ENCODE assay signal across 9 cellular contexts in the genomic region with DNA sequence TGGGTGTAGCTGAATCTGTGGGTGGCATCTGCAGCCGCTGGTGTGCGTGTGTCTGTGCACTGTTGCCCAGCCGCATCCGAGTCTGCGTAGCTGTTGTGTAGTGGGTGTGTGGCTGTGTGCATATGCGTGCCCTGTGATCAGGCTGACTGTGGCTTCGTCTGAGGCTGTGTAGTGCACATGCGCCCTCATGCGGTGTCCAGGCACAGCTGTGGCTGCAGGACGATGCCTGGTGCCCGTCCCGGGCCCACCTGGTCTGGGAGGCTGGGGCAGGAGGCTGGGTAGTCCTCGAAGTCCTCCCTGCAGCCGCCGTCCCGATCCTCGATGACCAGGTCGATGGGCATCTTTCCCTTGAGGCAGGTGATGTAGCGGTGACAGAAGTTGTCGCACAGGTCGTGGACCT. TPM values are rescaled to one million over a fixed set of nuclear protein-coding genes. Genes with fewer than 3 reads are reported as not detected.
DNase-seq lines count a peak whose midpoint lies in the region; ATAC-seq and TF ChIP-seq lines count a peak whose summit lies in the region.
"Had no signal": no experiment of that assay in that cellular context is flagged by ENCODE, and none has a peak within 500 bp of the region (broad histone marks: within the 10 kb centered on the region; RNA-seq: fewer than 3 reads in every experiment).

No MANE protein-coding gene starts in this region.

- H3K4me2 ChIP-seq in MM.1S (ENCODE audit: low read depth, low read length): no peak overlapping the region

- H3K4me1 ChIP-seq in MM.1S (ENCODE audit: low read length): no peaks in the 10 kb centered on the region

- TF ChIP-seq CTCF in MM.1S (IDR thresholded peaks at IDR 0.05; ENCODE audit: low read length): peak; percentile 31

- H3K27ac ChIP-seq in MM.1S (ENCODE audit: low read length): no peak overlapping the region

- no peak overlapping the region for H3K4me3 ChIP-seq in MM.1S (ENCODE audit: low read length)

- no peak overlapping the region for H3K9ac ChIP-seq in MM.1S (ENCODE audit: low read length)

- H3F3A ChIP-seq in MM.1S (ENCODE audit: insufficient read depth, low read length): no peaks in the 10 kb centered on the region

- DNase-seq in DMS 273 (lab: John Stamatoyannopoulos, UW; ENCODE audit: unreplicated experiment): peak; percentile 81
- DNase-seq in DMS 273 treated with DMSO at 0.1 percent for 48 hours (lab: John Stamatoyannopoulos, UW): no peak
- peak; percentile 32 for DNase-seq in MM.1S
- peak; percentile 68 for DNase-seq in dermis blood vessel endothelial cell
- peak; percentile 51 for DNase-seq in occipital lobe (lab: John Stamatoyannopoulos, UW)
- DNase-seq in NCI-H2196 treated with DMSO at 0.1 percent for 48 hours (lab: John Stamatoyannopoulos, UW; ENCODE audit: unreplicated experiment): no peak
- no peak for DNase-seq in stimulated activated CD4-positive, alpha-beta T cell treated with anti-CD3 and anti-CD28 coated beads, Interleukin-4, amount 100 ng/mL, for 1 hour
- DNase-seq: naive B cell had no signal

- no peak for ATAC-seq in GM21717 (IDR thresholded peaks at IDR 0.05; ENCODE audit: unreplicated experiment)

- H3K9me2 ChIP-seq in MM.1S (replicated peaks; ENCODE audit: insufficient read depth, low read length): no peaks in the 10 kb centered on the region

- no peaks in the 10 kb centered on the region for H3K79me2 ChIP-seq in MM.1S (ENCODE audit: low read length)

- peaks cover 89% of the 10 kb centered on the region for H3K27me3 ChIP-seq in MM.1S (replicated peaks; ENCODE audit: insufficient read depth, low read length)

- no peaks in the 10 kb centered on the region for H4K20me1 ChIP-seq in MM.1S (ENCODE audit: insufficient read depth, low read length)

- H2AFZ ChIP-seq in MM.1S (ENCODE audit: low read length): no peak overlapping the region

- no peaks in the 10 kb centered on the region for H3K9me3 ChIP-seq in MM.1S (replicated peaks; ENCODE audit: insufficient read depth, low read length)

- no peaks in the 10 kb centered on the region for H3K36me3 ChIP-seq in MM.1S (replicated peaks; ENCODE audit: insufficient read depth, low read length)

RNA-seq across cellular contexts. Expression of a gene that starts 4.9 kb away (rescaled TPM):
- total RNA-seq in dermis blood vessel endothelial cell (0.37 TPM in 1 of 2 replicates, not detected in the other), occipital lobe (74.6 TPM)

RNA-seq across cellular contexts. Expression of a gene that starts 57.2 kb away (rescaled TPM):
- total RNA-seq in dermis blood vessel endothelial cell: 0.17 TPM in 1 of 2 replicates, not detected in the other
- 40.1 TPM for total RNA-seq in occipital lobe

Comparison
In these comparisons a context has a peak if more than half of its experiments do, and no peak if none do; other contexts are left out.
1. DNase-seq: peak in DMS 273 (single experiment), MM.1S (single experiment), dermis blood vessel endothelial cell (single experiment) and occipital lobe (single experiment); none in DMS 273 treated with DMSO at 0.1 percent for 48 hours (single experiment), NCI-H2196 treated with DMSO at 0.1 percent for 48 hours (single experiment) and stimulated activated CD4-positive, alpha-beta T cell treated with anti-CD3 and anti-CD28 coated beads, Interleukin-4, amount 100 ng/mL, for 1 hour (single experiment).
2. RNA of a gene that starts 4.9 kb away (total RNA-seq): 74.6 TPM in occipital lobe (single experiment); 0.37 TPM in dermis blood vessel endothelial cell; every median in the first group is over 10 times any median in the second.
3. RNA of a gene that starts 57.2 kb away (total RNA-seq): 40.1 TPM in occipital lobe (single experiment); 0.17 TPM in dermis blood vessel endothelial cell; every median in the first group is over 10 times any median in the second.